Comparison of ENCODE assay signal across 10 cellular contexts in genomic region chr1:229203030-229203751, GRCh38.
DNase-seq lines count a peak whose midpoint lies in the region; ATAC-seq and TF ChIP-seq lines count a peak whose summit lies in the region.
"Had no signal": no experiment of that assay in that cellular context is flagged by ENCODE, and none has a peak within 500 bp of the region (broad histone marks: within the 10 kb centered on the region; RNA-seq: fewer than 3 reads in every experiment).

No MANE protein-coding gene starts in this region.

- peaks cover 21% of the 10 kb centered on the region for H3K4me1 Mint-ChIP-seq in activated CD8-positive, alpha-beta T cell treated with anti-CD3 and anti-CD28 coated beads for 36 hours (ENCODE audit: low read depth)

- no peak overlapping the region for H3K4me3 Mint-ChIP-seq in activated CD8-positive, alpha-beta T cell treated with anti-CD3 and anti-CD28 coated beads for 36 hours
- H3K4me3 Mint-ChIP-seq: naive B cell had no signal

- TF ChIP-seq CTCF in body of pancreas (IDR thresholded peaks at IDR 0.05) = no peak
- no peak for TF ChIP-seq CTCF in coronary artery (IDR thresholded peaks at IDR 0.05)
- TF ChIP-seq CTCF in activated CD8-positive, alpha-beta T cell treated with anti-CD3 and anti-CD28 coated beads for 36 hours (IDR thresholded peaks at IDR 0.05) = no peak

- H3K9me3 Mint-ChIP-seq in activated CD8-positive, alpha-beta T cell treated with anti-CD3 and anti-CD28 coated beads for 36 hours = no peaks in the 10 kb centered on the region
- H3K9me3 Mint-ChIP-seq: naive B cell had no signal

- no peak overlapping the region for H3K27ac Mint-ChIP-seq in activated CD8-positive, alpha-beta T cell treated with anti-CD3 and anti-CD28 coated beads for 36 hours

- ATAC-seq in body of pancreas (peak; percentile 39), GM18519 (IDR thresholded peaks at IDR 0.05; ENCODE audit: low FRiP score, unreplicated experiment) (no peak)
- ATAC-seq in stimulated activated naive CD8-positive, alpha-beta T cell treated with anti-CD3 and anti-CD28 coated beads, Interleukin-15, Interleukin-2, amounts not matched to agents 100 U/mL and 50 U/mL, for 24 hours = no peak
- ATAC-seq in activated CD8-positive, alpha-beta T cell treated with anti-CD3 and anti-CD28 coated beads for 36 hours = no peak

- H3K36me3 ChIP-seq in body of pancreas (replicated peaks in 1 of 2; ENCODE audit: insufficient read depth in 1 of 2, low read depth in 2 of 2) (no peaks in the 10 kb centered on the region), mesodermal cell (ENCODE audit: control insufficient read depth, insufficient read depth, low read length) (no peaks in the 10 kb centered on the region)

- CTCF ChIA-PET in activated CD8-positive, alpha-beta T cell treated with anti-CD3 and anti-CD28 coated beads for 36 hours (lab: Charles Lee) = interaction anchor here (2.1 kb wide), 1 partner anchor 24 kb away, joined by 9 read pairs; no protein-coding TSS in a partner anchor

- TF ChIP-seq POLR2A in body of pancreas (IDR thresholded peaks at IDR 0.05) = no peak

- H3K4me3 ChIP-seq in body of pancreas (no peak overlapping the region), mesodermal cell (ENCODE audit: extremely low read depth, insufficient read depth, low read length, poor library complexity, severe bottlenecking) (no peak overlapping the region), coronary artery (no peak overlapping the region)

- intact Hi-C loops in body of pancreas (cut with DNase I) = no loop called here
- intact Hi-C loops in activated CD8-positive, alpha-beta T cell treated with anti-CD3 and anti-CD28 coated beads for 36 hours (cut with micrococcal nuclease) = no loop called here

- no peaks in the 10 kb centered on the region for H3K27me3 ChIP-seq in body of pancreas

- H3K27ac ChIP-seq in body of pancreas (no peak overlapping the region), mesodermal cell (ENCODE audit: low read depth, low read length, severe bottlenecking) (peak overlapping the region; percentile 23), coronary artery (no peak overlapping the region)

- DNase-seq in DMS79 treated with DMSO at 0.1 percent for 48 hours (lab: John Stamatoyannopoulos, UW) (peak; percentile 57), LHCN-M2 (ENCODE audit: low read depth) (peak; percentile 72), body of pancreas (peak in 2 of 4 donors; percentile 28 to 33), coronary artery (ENCODE audit: low spot score) (no peak)
- no peak for DNase-seq in stimulated activated naive CD8-positive, alpha-beta T cell treated with anti-CD3 and anti-CD28 coated beads, Interleukin-15, Interleukin-2, amounts not matched to agents 100 U/mL and 50 U/mL, for 24 hours
- no peak for DNase-seq in activated CD8-positive, alpha-beta T cell treated with anti-CD3 and anti-CD28 coated beads for 36 hours
- DNase-seq: naive B cell, NCI-H774 had no signal

- no peaks in the 10 kb centered on the region for H3K36me3 Mint-ChIP-seq in activated CD8-positive, alpha-beta T cell treated with anti-CD3 and anti-CD28 coated beads for 36 hours (ENCODE audit: low read depth)
- H3K36me3 Mint-ChIP-seq: naive B cell had no signal

- H3K4me1 ChIP-seq in body of pancreas (no peaks in the 10 kb centered on the region), mesodermal cell (ENCODE audit: control insufficient read depth, insufficient read depth, low read length, poor library complexity, severe bottlenecking) (peaks cover 34% of the 10 kb centered on the region)

- no peaks in the 10 kb centered on the region for H3K9me3 ChIP-seq in body of pancreas
- H3K9me3 ChIP-seq in mesodermal cell (ENCODE audit: control insufficient read depth, low read length) = no peaks in the 10 kb centered on the region

- 87 to 90% methylated on average over 5 of the region's 5 CpGs for WGBS in body of pancreas, 2 donors
- WGBS in mesodermal cell (ENCODE audit: insufficient coverage in 2 of 2), 2 experiments = 75 to 100% methylated on average over 2 to 5 of the region's 5 CpGs

- POLR2A ChIA-PET in activated CD8-positive, alpha-beta T cell treated with anti-CD3 and anti-CD28 coated beads for 36 hours (lab: Charles Lee) = interaction anchor here (0.6 kb wide), 1 partner anchor 18 kb away, joined by 3 read pairs; no protein-coding TSS in a partner anchor

- no peaks in the 10 kb centered on the region for H3K27me3 Mint-ChIP-seq in activated CD8-positive, alpha-beta T cell treated with anti-CD3 and anti-CD28 coated beads for 36 hours

Comparison
In these comparisons a context has a peak if more than half of its experiments do, and no peak if none do; other contexts are left out.
1. DNase-seq: peak in DMS79 treated with DMSO at 0.1 percent for 48 hours (single experiment) and LHCN-M2 (single experiment); none in stimulated activated naive CD8-positive, alpha-beta T cell treated with anti-CD3 and anti-CD28 coated beads, Interleukin-15, Interleukin-2, amounts not matched to agents 100 U/mL and 50 U/mL, for 24 hours (single experiment), coronary artery (single experiment) and activated CD8-positive, alpha-beta T cell treated with anti-CD3 and anti-CD28 coated beads for 36 hours (single experiment).